21 cellular contexts compared by ENCODE assay signal in genomic region chr19:8206147-8207087, GRCh38. TPM values are rescaled to one million over a fixed set of nuclear protein-coding genes. Genes with fewer than 3 reads are reported as not detected.
DNase-seq lines count a peak whose midpoint lies in the region; ATAC-seq lines count a peak whose summit lies in the region.
"Had no signal": no experiment of that assay in that cellular context is flagged by ENCODE, and none has a peak within 500 bp of the region (broad histone marks: within the 10 kb centered on the region; RNA-seq: fewer than 3 reads in every experiment).

No MANE protein-coding gene starts in this region.

- ATAC-seq in HG03565 (IDR thresholded peaks at IDR 0.05; ENCODE audit: unreplicated experiment) (no peak), Right ventricle myocardium superior (ENCODE audit: poor library complexity) (no peak)
- no peak for ATAC-seq in activated T-cell treated with anti-CD3 and anti-CD28 coated beads, Interleukin-2, amount 50 U/mL, for 4 hours

- H3K23ac ChIP-seq in mesendoderm (ENCODE audit: low read length), result no peak overlapping the region

- no peak overlapping the region for H3K4ac ChIP-seq in mesendoderm (ENCODE audit: low read depth, low read length)

- H3K4me3 Mint-ChIP-seq in activated naive CD8-positive, alpha-beta T cell treated with anti-CD3 and anti-CD28 coated beads for 36 hours, result no peak overlapping the region
- H3K4me3 Mint-ChIP-seq in activated T-cell treated with anti-CD3 and anti-CD28 coated beads, Interleukin-2, amount 50 U/mL, for 4 hours, result no peak overlapping the region

- no peaks in the 10 kb centered on the region for H3K27me3 Mint-ChIP-seq in activated naive CD8-positive, alpha-beta T cell treated with anti-CD3 and anti-CD28 coated beads for 36 hours
- no peaks in the 10 kb centered on the region for H3K27me3 Mint-ChIP-seq in activated T-cell treated with anti-CD3 and anti-CD28 coated beads, Interleukin-2, amount 50 U/mL, for 4 hours (ENCODE audit: low read depth)

- H3K79me1 ChIP-seq in mesendoderm (ENCODE audit: low read length), result peaks cover 10% of the 10 kb centered on the region

- no CpG with 5 or more reads among the region's 13 CpGs for WGBS in mesendoderm (ENCODE audit: extremely low coverage, insufficient coverage, low lambda C conversion rate)

- H3K4me3 ChIP-seq in mesendoderm (ENCODE audit: low read length), result no peak overlapping the region
- H3K4me3 ChIP-seq: upper lobe of left lung had no signal

- no peak overlapping the region for H4K8ac ChIP-seq in mesendoderm (ENCODE audit: low read depth, low read length)

- peak overlapping the region; percentile 21 for H2BK120ac ChIP-seq in mesendoderm (ENCODE audit: low read depth, low read length)

- H3K9ac ChIP-seq in mesendoderm (ENCODE audit: low read length), result no peak overlapping the region
- H3K9ac ChIP-seq: parathyroid adenoma had no signal

- peaks cover 20% of the 10 kb centered on the region for H3K79me2 ChIP-seq in mesendoderm (ENCODE audit: control insufficient read depth, insufficient read depth, low read length)

- H3K18ac ChIP-seq in mesendoderm (ENCODE audit: low read length), result peak overlapping the region; percentile 65

- intact Hi-C loops in Right ventricle myocardium superior (cut with DNase I), result loop anchor here (5.0 to 10.0 kb wide), 2 partner anchors 46 to 52 kb away; no protein-coding TSS in a partner anchor

- peak overlapping the region; percentile 68 for H3K56ac ChIP-seq in mesendoderm (ENCODE audit: low read length)

- no peak overlapping the region for H4K5ac ChIP-seq in mesendoderm (ENCODE audit: low read length)

- H3K36me3 Mint-ChIP-seq in activated naive CD8-positive, alpha-beta T cell treated with anti-CD3 and anti-CD28 coated beads for 36 hours, result peaks cover 5% of the 10 kb centered on the region
- no peaks in the 10 kb centered on the region for H3K36me3 Mint-ChIP-seq in activated T-cell treated with anti-CD3 and anti-CD28 coated beads, Interleukin-2, amount 50 U/mL, for 4 hours (ENCODE audit: insufficient read depth)

- peak; percentile 83 for DNase-seq in COLO668 (lab: John Stamatoyannopoulos, UW; ENCODE audit: unreplicated experiment)
- peak; percentile 64 for DNase-seq in NCI-H1105 (lab: John Stamatoyannopoulos, UW)
- peak; percentile 76 for DNase-seq in NCI-H748 (lab: John Stamatoyannopoulos, UW; ENCODE audit: unreplicated experiment)
- DNase-seq in mesendoderm, result peak; percentile 60
- no peak for DNase-seq in activated naive CD8-positive, alpha-beta T cell treated with anti-CD3 and anti-CD28 coated beads for 36 hours
- DNase-seq in activated T-cell treated with anti-CD3 and anti-CD28 coated beads, Interleukin-2, amount 50 U/mL, for 4 hours, result no peak
- no peak for DNase-seq in Right ventricle myocardium superior
- DNase-seq: activated CD4-positive, alpha-beta T cell treated with anti-CD3 and anti-CD28 coated beads, Interleukin-2, amount 50 U/mL, for 48 hours; aorta; dermis blood vessel endothelial cell; DND-41; KBM-7; stimulated activated CD4-positive, alpha-beta T cell treated with anti-CD3 and anti-CD28 coated beads, Interleukin-15, amount 100 ng/mL, for 24 hours; upper lobe of left lung had no signal

- H3K27me3 ChIP-seq in mesendoderm (ENCODE audit: insufficient read depth, low read length, poor library complexity), result no peaks in the 10 kb centered on the region

- no peaks in the 10 kb centered on the region for H3K9me3 Mint-ChIP-seq in activated naive CD8-positive, alpha-beta T cell treated with anti-CD3 and anti-CD28 coated beads for 36 hours
- H3K9me3 Mint-ChIP-seq in activated T-cell treated with anti-CD3 and anti-CD28 coated beads, Interleukin-2, amount 50 U/mL, for 4 hours, result no peaks in the 10 kb centered on the region
- H3K9me3 Mint-ChIP-seq: activated T-helper 2 cell treated with anti-CD3 and anti-CD28 coated beads, Interferon-gamma antibody, Interleukin-2, Interleukin-4, amounts not matched to agents 10 μg/mL and 5 μg/mL and 100 μg/mL, durations not matched to agents 14 hours and 24 hours and 36 hours had no signal

- peaks cover 17% of the 10 kb centered on the region for H3K4me1 Mint-ChIP-seq in activated naive CD8-positive, alpha-beta T cell treated with anti-CD3 and anti-CD28 coated beads for 36 hours
- peaks cover 11% of the 10 kb centered on the region for H3K4me1 Mint-ChIP-seq in activated T-cell treated with anti-CD3 and anti-CD28 coated beads, Interleukin-2, amount 50 U/mL, for 4 hours (ENCODE audit: low read depth)

- H2BK15ac ChIP-seq in mesendoderm (replicated peaks; ENCODE audit: low read depth), result no peak overlapping the region

- H3K27ac ChIP-seq in mesendoderm (ENCODE audit: low read depth, low read length), result no peak overlapping the region
- H3K27ac ChIP-seq: parathyroid adenoma, upper lobe of left lung had no signal

- H3K4me2 ChIP-seq in mesendoderm (ENCODE audit: low read length), result no peak overlapping the region

- peak overlapping the region; percentile 64 for H2AK5ac ChIP-seq in mesendoderm (ENCODE audit: low read length)

- no peak overlapping the region for H2BK5ac ChIP-seq in mesendoderm (ENCODE audit: low read length)

- H3K4me1 ChIP-seq in mesendoderm (ENCODE audit: control insufficient read depth, low read depth, low read length), result peaks cover 8% of the 10 kb centered on the region

- no peak overlapping the region for H3K27ac Mint-ChIP-seq in activated naive CD8-positive, alpha-beta T cell treated with anti-CD3 and anti-CD28 coated beads for 36 hours
- H3K27ac Mint-ChIP-seq: activated T-helper 2 cell treated with anti-CD3 and anti-CD28 coated beads, Interferon-gamma antibody, Interleukin-2, Interleukin-4, amounts not matched to agents 10 μg/mL and 5 μg/mL and 100 μg/mL, durations not matched to agents 14 hours and 24 hours and 36 hours had no signal

- H3K36me3 ChIP-seq in mesendoderm (ENCODE audit: control insufficient read depth, insufficient read depth, low read length), result no peaks in the 10 kb centered on the region
- H3K36me3 ChIP-seq: upper lobe of left lung had no signal

RNA-seq across cellular contexts. Expression of gene CERS4, which starts 2.8 kb away (rescaled TPM):
- polyA plus RNA-seq in mesendoderm (2013, experiment 1 of 2), result 47.9 TPM
- polyA plus RNA-seq in mesendoderm (2013, experiment 2 of 2), result 48.6 TPM
- total RNA-seq in activated naive CD8-positive, alpha-beta T cell treated with anti-CD3 and anti-CD28 coated beads for 36 hours, result 10 to 100 TPM; 12.8 to 13.2 TPM
- 10 to 100 TPM; 16.8 to 24.1 (median 19.6) TPM for total RNA-seq in activated T-cell treated with anti-CD3 and anti-CD28 coated beads, Interleukin-2, amount 50 U/mL, for 4 hours
- total RNA-seq in Right ventricle myocardium superior, result 19.1 TPM

RNA-seq across cellular contexts. Expression of gene FBN3, which starts 57.0 kb away (rescaled TPM):
- polyA plus RNA-seq in mesendoderm (2013, experiment 1 of 2), result 11.9 TPM
- 11.8 TPM for polyA plus RNA-seq in mesendoderm (2013, experiment 2 of 2)
- not detected for total RNA-seq in activated naive CD8-positive, alpha-beta T cell treated with anti-CD3 and anti-CD28 coated beads for 36 hours
- under 1 TPM in 1 of 3 donors, not detected in 2; 0.03 TPM for total RNA-seq in activated T-cell treated with anti-CD3 and anti-CD28 coated beads, Interleukin-2, amount 50 U/mL, for 4 hours
- total RNA-seq in Right ventricle myocardium superior, result not detected
- total RNA-seq: activated T-helper 2 cell treated with anti-CD3 and anti-CD28 coated beads, Interferon-gamma antibody, Interleukin-2, Interleukin-4, amounts not matched to agents 10 μg/mL and 5 μg/mL and 100 μg/mL, durations not matched to agents 14 hours and 24 hours and 36 hours; aorta; dermis blood vessel endothelial cell; mesenteric fat pad; RPMI7951; T-helper 2 cell treated with Interferon-gamma antibody and Interleukin-4, amounts not matched to agents 100 ng/mL and 5 ng/mL, for 36 hours had no signal
- polyA plus RNA-seq: AG04450, aorta had no signal

Comparison
In these comparisons a context has a peak if more than half of its experiments do, and no peak if none do; other contexts are left out.
1. DNase-seq: peak in COLO668 (single experiment), NCI-H1105 (single experiment), NCI-H748 (single experiment) and mesendoderm (single experiment); none in activated naive CD8-positive, alpha-beta T cell treated with anti-CD3 and anti-CD28 coated beads for 36 hours (single experiment), activated T-cell treated with anti-CD3 and anti-CD28 coated beads, Interleukin-2, amount 50 U/mL, for 4 hours (single experiment) and Right ventricle myocardium superior (single experiment).